12 cellular contexts compared by ENCODE assay signal in the genomic region with DNA sequence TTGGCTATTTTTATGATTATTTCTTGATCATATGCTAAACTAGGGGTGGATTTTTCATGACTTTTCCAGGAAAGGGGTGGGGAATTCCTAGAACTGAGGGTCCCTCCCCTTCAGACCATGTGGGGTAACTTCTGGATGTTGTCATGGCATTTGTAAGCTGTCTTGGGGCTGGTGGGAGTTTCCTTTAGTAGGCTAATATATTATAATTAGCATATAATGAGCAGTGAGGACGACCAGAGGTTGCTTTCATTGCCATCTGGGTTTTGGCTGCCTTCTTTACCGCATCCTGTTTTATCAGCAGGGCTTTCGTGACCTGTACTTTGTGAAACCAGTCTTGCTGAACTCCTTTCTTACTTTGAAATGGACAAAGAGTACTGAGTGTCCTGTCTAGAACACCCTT. TPM values are rescaled to one million over a fixed set of nuclear protein-coding genes. Genes with fewer than 3 reads are reported as not detected.
DNase-seq lines count a peak whose midpoint lies in the region; ATAC-seq lines count a peak whose summit lies in the region.
"Had no signal": no experiment of that assay in that cellular context is flagged by ENCODE, and none has a peak within 500 bp of the region (broad histone marks: within the 10 kb centered on the region; RNA-seq: fewer than 3 reads in every experiment).

No MANE protein-coding gene starts in this region.

- no peaks in the 10 kb centered on the region; the same call in 1 of the 2 replicates for H3K4me1 ChIP-seq in HAP-1
- H3K4me1 ChIP-seq: A549, pancreas had no signal

- no peaks in the 10 kb centered on the region for H3K27me3 ChIP-seq in HAP-1 (ENCODE audit: low read depth)
- H3K27me3 ChIP-seq: cardiac muscle cell, pancreas had no signal

- H3K9me3 ChIP-seq in HAP-1: no peaks in the 10 kb centered on the region
- H3K9me3 ChIP-seq: A549, pancreas had no signal

- no peaks in the 10 kb centered on the region for H3K4me1 Mint-ChIP-seq in activated T-cell treated with anti-CD3 and anti-CD28 coated beads, Interleukin-2, amount 50 U/mL, for 72 hours (ENCODE audit: low read depth)
- H3K4me1 Mint-ChIP-seq in stimulated activated effector memory CD8-positive, alpha-beta T cell treated with anti-CD3 and anti-CD28 coated beads, Interleukin-12 subunit alpha, Interleukin-12 subunit beta, amount 100 ng/mL, for 72 hours: peaks cover 6% of the 10 kb centered on the region

- H3K4me3 Mint-ChIP-seq in activated T-cell treated with anti-CD3 and anti-CD28 coated beads, Interleukin-2, amount 50 U/mL, for 72 hours: no peak overlapping the region
- H3K4me3 Mint-ChIP-seq in stimulated activated effector memory CD8-positive, alpha-beta T cell treated with anti-CD3 and anti-CD28 coated beads, Interleukin-12 subunit alpha, Interleukin-12 subunit beta, amount 100 ng/mL, for 72 hours: no peak overlapping the region

- H3K27me3 Mint-ChIP-seq in activated T-cell treated with anti-CD3 and anti-CD28 coated beads, Interleukin-2, amount 50 U/mL, for 72 hours (ENCODE audit: low read depth): no peaks in the 10 kb centered on the region

- H3K36me3 ChIP-seq in HAP-1 (replicated peaks): no peaks in the 10 kb centered on the region
- H3K36me3 ChIP-seq: cardiac muscle cell, pancreas had no signal

- peak overlapping the region; percentile 23 for H3K27ac Mint-ChIP-seq in activated T-cell treated with anti-CD3 and anti-CD28 coated beads, Interleukin-2, amount 50 U/mL, for 72 hours
- H3K27ac Mint-ChIP-seq in stimulated activated effector memory CD8-positive, alpha-beta T cell treated with anti-CD3 and anti-CD28 coated beads, Interleukin-12 subunit alpha, Interleukin-12 subunit beta, amount 100 ng/mL, for 72 hours: no peak overlapping the region

- no peak overlapping the region for H3K4me3 ChIP-seq in HAP-1
- H3K4me3 ChIP-seq: A549, cardiac muscle cell, pancreas had no signal

- in situ Hi-C loops in HAP-1 (cut with MboI; ENCODE audit: low sequenced_read_pairs): no loop called here

- no peak for DNase-seq in activated T-cell treated with anti-CD3 and anti-CD28 coated beads, Interleukin-2, amount 50 U/mL, for 72 hours
- no peak for DNase-seq in activated T-cell treated with anti-CD3 and anti-CD28 coated beads, Interleukin-2, amount 50 U/mL, for 1 hour
- no peak for DNase-seq in stimulated activated effector memory CD8-positive, alpha-beta T cell treated with anti-CD3 and anti-CD28 coated beads, Interleukin-12 subunit alpha, Interleukin-12 subunit beta, amount 100 ng/mL, for 72 hours (ENCODE audit: low spot score in 2 of 2)
- DNase-seq in HAP-1 (ENCODE audit: low spot score in 2 of 2): no peak
- DNase-seq in A172 (ENCODE audit: low spot score): no peak
- no peak for DNase-seq in NCI-H2107 treated with DMSO at 0.1 percent for 48 hours (lab: John Stamatoyannopoulos, UW; ENCODE audit: unreplicated experiment)
- DNase-seq: activated CD4-positive, CD25-positive, alpha-beta regulatory T cell; pancreas had no signal

- ATAC-seq in activated T-cell treated with anti-CD3 and anti-CD28 coated beads, Interleukin-2, amount 50 U/mL, for 72 hours (replicated peaks in 1 of 2): no peak
- ATAC-seq in GM21619 (IDR thresholded peaks at IDR 0.05; ENCODE audit: unreplicated experiment): peak; percentile 96
- peak; percentile 91 for ATAC-seq in HG03280 (IDR thresholded peaks at IDR 0.05; ENCODE audit: unreplicated experiment)
- peak; percentile 65 for ATAC-seq in stimulated activated effector memory CD8-positive, alpha-beta T cell treated with anti-CD3 and anti-CD28 coated beads, Interleukin-12 subunit alpha, Interleukin-12 subunit beta, amount 100 ng/mL, for 72 hours
- ATAC-seq: A549, pancreas had no signal

- H3K9me3 Mint-ChIP-seq in activated T-cell treated with anti-CD3 and anti-CD28 coated beads, Interleukin-2, amount 50 U/mL, for 72 hours: no peaks in the 10 kb centered on the region
- no peaks in the 10 kb centered on the region for H3K9me3 Mint-ChIP-seq in stimulated activated effector memory CD8-positive, alpha-beta T cell treated with anti-CD3 and anti-CD28 coated beads, Interleukin-12 subunit alpha, Interleukin-12 subunit beta, amount 100 ng/mL, for 72 hours

- no peaks in the 10 kb centered on the region for H3K36me3 Mint-ChIP-seq in activated T-cell treated with anti-CD3 and anti-CD28 coated beads, Interleukin-2, amount 50 U/mL, for 72 hours (ENCODE audit: insufficient read depth in 2 of 2)
- peaks cover 8% of the 10 kb centered on the region for H3K36me3 Mint-ChIP-seq in stimulated activated effector memory CD8-positive, alpha-beta T cell treated with anti-CD3 and anti-CD28 coated beads, Interleukin-12 subunit alpha, Interleukin-12 subunit beta, amount 100 ng/mL, for 72 hours

RNA-seq across cellular contexts. Expression of gene ABCA5, which starts 40.4 kb away (rescaled TPM):
- 10 to 100 TPM; 28.5 to 31.1 TPM for total RNA-seq in activated T-cell treated with anti-CD3 and anti-CD28 coated beads, Interleukin-2, amount 50 U/mL, for 72 hours
- 0.07 TPM in 1 of 2 replicates, not detected in the other for total RNA-seq in A172 (2014; rRNA removed; shearing (Covaris generic))

RNA-seq across cellular contexts. Expression of gene MAP2K6, which starts 47.2 kb away (rescaled TPM):
- 1 to 10 TPM; 2.2 to 3.5 TPM for total RNA-seq in activated T-cell treated with anti-CD3 and anti-CD28 coated beads, Interleukin-2, amount 50 U/mL, for 72 hours
- total RNA-seq in A172 (2014; rRNA removed; shearing (Covaris generic)): 0.31 and 1.1 TPM in 2 replicates

Comparison
In these comparisons a context has a peak if more than half of its experiments do, and no peak if none do; other contexts are left out.
1. ATAC-seq: peak in GM21619 (single experiment), HG03280 (single experiment) and stimulated activated effector memory CD8-positive, alpha-beta T cell treated with anti-CD3 and anti-CD28 coated beads, Interleukin-12 subunit alpha, Interleukin-12 subunit beta, amount 100 ng/mL, for 72 hours (single experiment); none in activated T-cell treated with anti-CD3 and anti-CD28 coated beads, Interleukin-2, amount 50 U/mL, for 72 hours (0 of 2).
2. RNA of gene ABCA5, which starts 40.4 kb away (total RNA-seq): 28.5 to 31.1 TPM in activated T-cell treated with anti-CD3 and anti-CD28 coated beads, Interleukin-2, amount 50 U/mL, for 72 hours; 0.07 TPM in A172; every median in the first group is over 10 times any median in the second.